30 cellular contexts compared by ENCODE assay signal in genomic region chr13:57820924-57821323, GRCh38.
A peak's percentile ranks its signal among the peaks of the same experiment; 100 is the strongest.
DNase-seq lines count a peak whose midpoint lies in the region; ATAC-seq, FAIRE-seq and TF ChIP-seq lines count a peak whose summit lies in the region.
"Had no signal": no experiment of that assay in that cellular context is flagged by ENCODE, and none has a peak within 500 bp of the region (broad histone marks: within the 10 kb centered on the region; RNA-seq: fewer than 3 reads in every experiment).

No MANE protein-coding gene starts in this region.

- CTCF ChIA-PET in MCF 10A (lab: Yijun Ruan, JAX), result interaction anchor here (0.5 kb wide), 1 partner anchor 199 kb away, joined by 3 read pairs; no protein-coding TSS in a partner anchor

- FAIRE-seq in kidney (lab: Jason Lieb, UNC), result no peak
- FAIRE-seq: A204.1, GM12878, GM12892, GM18507, GM19239 had no signal

- no peaks in the 10 kb centered on the region for H3K4me1 Mint-ChIP-seq in MCF 10A (ENCODE audit: insufficient read depth, unreplicated experiment)
- H3K4me1 Mint-ChIP-seq: CD14-positive monocyte; CD4-positive, alpha-beta memory T cell; CD4-positive, CD25-positive, alpha-beta regulatory T cell; CD8-positive, alpha-beta memory T cell had no signal

- no TSS peak for BruUV-seq in MCF 10A (replicated peaks; lab: Mats Ljungman, UMichigan)

- H3K4me2 ChIP-seq in hepatocyte, result no peak overlapping the region
- H3K4me2 ChIP-seq: BLaER1 had no signal

- H3K36me3 Mint-ChIP-seq in MCF 10A (ENCODE audit: insufficient read depth, unreplicated experiment), result no peaks in the 10 kb centered on the region
- H3K36me3 Mint-ChIP-seq: CD14-positive monocyte; CD4-positive, alpha-beta memory T cell; CD4-positive, CD25-positive, alpha-beta regulatory T cell had no signal

- H3K36me3 ChIP-seq in right atrium auricular region, result no peaks in the 10 kb centered on the region
- H3K36me3 ChIP-seq in kidney (ENCODE audit: control insufficient read depth in 1 of 2, insufficient read depth in 2 of 2, low read length in 2 of 2), result no peaks in the 10 kb centered on the region
- H3K36me3 ChIP-seq in aorta (ENCODE audit: control insufficient read depth in 1 of 2, insufficient read depth in 2 of 2, low read length in 1 of 2), result no peaks in the 10 kb centered on the region
- no peaks in the 10 kb centered on the region for H3K36me3 ChIP-seq in hepatocyte (replicated peaks; ENCODE audit: insufficient read depth, low read depth)
- H3K36me3 ChIP-seq: BE2C, BLaER1 had no signal

- H3K9me3 Mint-ChIP-seq in MCF 10A (ENCODE audit: unreplicated experiment), result no peaks in the 10 kb centered on the region

- no peak overlapping the region for H3K27ac Mint-ChIP-seq in MCF 10A (ENCODE audit: low read depth, unreplicated experiment)
- H3K27ac Mint-ChIP-seq: CD4-positive, alpha-beta memory T cell; CD4-positive, CD25-positive, alpha-beta regulatory T cell; CD8-positive, alpha-beta memory T cell had no signal

- H3K4me3 ChIP-seq in right atrium auricular region, result no peak overlapping the region
- H3K4me3 ChIP-seq in kidney (ENCODE audit: low read length in 2 of 2), result no peak overlapping the region
- no peak overlapping the region for H3K4me3 ChIP-seq in aorta (ENCODE audit: low read length in 2 of 2)
- no peak overlapping the region for H3K4me3 ChIP-seq in hepatocyte
- H3K4me3 ChIP-seq: BLaER1, GM12878 had no signal

- POLR2A ChIA-PET in MCF 10A (lab: Yijun Ruan, JAX), result no interaction called here

- H3K27me3 Mint-ChIP-seq in MCF 10A (ENCODE audit: insufficient read depth, unreplicated experiment), result peaks cover under 1% of the 10 kb centered on the region
- H3K27me3 Mint-ChIP-seq: CD4-positive, alpha-beta memory T cell; CD4-positive, CD25-positive, alpha-beta regulatory T cell; CD8-positive, alpha-beta memory T cell had no signal

- no peak overlapping the region for H3K27ac ChIP-seq in right atrium auricular region
- H3K27ac ChIP-seq in kidney (ENCODE audit: low read depth in 2 of 2, low read length in 2 of 2), result no peak overlapping the region
- H3K27ac ChIP-seq in aorta (ENCODE audit: low read depth in 1 of 2, low read length in 2 of 2), result no peak overlapping the region
- no peak overlapping the region for H3K27ac ChIP-seq in hepatocyte
- H3K27ac ChIP-seq: BLaER1 had no signal

- intact Hi-C loops in cardiac septum (cut with DNase I), result no loop called here
- intact Hi-C loops in kidney (cut with DNase I), result no loop called here
- intact Hi-C loops in sciatic nerve (cut with DNase I), result no loop called here
- intact Hi-C loops in aorta (cut with DNase I), result no loop called here
- intact Hi-C loops in MCF 10A (cut with micrococcal nuclease), result no loop called here

- H4K20me1 ChIP-seq in hepatocyte (ENCODE audit: insufficient read depth, poor library complexity, severe bottlenecking), result no peaks in the 10 kb centered on the region
- H4K20me1 ChIP-seq: BLaER1 had no signal

- ATAC-seq in sciatic nerve (peak; percentile 13), aorta (ENCODE audit: low FRiP score) (peak; percentile 44), GM21529 (IDR thresholded peaks at IDR 0.05; ENCODE audit: unreplicated experiment) (no peak)
- ATAC-seq: GM12878 had no signal

- TF ChIP-seq CTCF in right atrium auricular region (IDR thresholded peaks at IDR 0.05) (no peak), kidney (IDR thresholded peaks at IDR 0.05; ENCODE audit: borderline replicate concordance, extremely low read depth, insufficient read depth) (no peak), hepatocyte (IDR thresholded peaks at IDR 0.05; ENCODE audit: poor library complexity) (no peak), MCF 10A (IDR thresholded peaks at IDR 0.05; ENCODE audit: unreplicated experiment) (no peak)

- H3K9me3 ChIP-seq in right atrium auricular region (no peaks in the 10 kb centered on the region), kidney (ENCODE audit: control insufficient read depth in 1 of 2, low read length in 2 of 2) (no peaks in the 10 kb centered on the region), aorta (ENCODE audit: control insufficient read depth, low read length) (peaks cover 1% of the 10 kb centered on the region), hepatocyte (ENCODE audit: low read depth) (no peaks in the 10 kb centered on the region)
- H3K9me3 ChIP-seq: BE2C had no signal

- 86 to 96% methylated on average over 1 of the region's 1 CpG for WGBS in aorta, 2 donors
- WGBS in hepatocyte (ENCODE audit: low lambda C conversion rate, missing lambda C conversion rate), result 92% methylated on average over 1 of the region's 1 CpG

- no peak overlapping the region for H3K4me3 Mint-ChIP-seq in MCF 10A (ENCODE audit: unreplicated experiment)
- H3K4me3 Mint-ChIP-seq: CD14-positive monocyte; CD4-positive, alpha-beta memory T cell; CD4-positive, CD25-positive, alpha-beta regulatory T cell; CD8-positive, alpha-beta memory T cell had no signal

- DNase-seq in cardiac septum (ENCODE audit: low spot score) (peak; percentile 43), right atrium auricular region (ENCODE audit: low spot score) (no peak), kidney (peak; percentile 57), sciatic nerve (ENCODE audit: low spot score) (no peak), aorta (no peak), hepatocyte (ENCODE audit: low spot score) (no peak), MCF 10A (ENCODE audit: unreplicated experiment) (no peak)
- DNase-seq: 8988T; ACHN; BE2C; C1 segment of cervical spinal cord; CD4-positive, alpha-beta memory T cell; CD4-positive, CD25-positive, alpha-beta regulatory T cell; CD8-positive, alpha-beta memory T cell; COR-L47; DMS 273 treated with DMSO at 0.1 percent for 48 hours; DMS153; DMS53; DMS79; DND-41; EL; GDM1 had no signal

- H3K4me1 ChIP-seq in right atrium auricular region (no peaks in the 10 kb centered on the region), kidney (ENCODE audit: control insufficient read depth in 1 of 2, insufficient read depth in 1 of 2, low read depth in 1 of 2, low read length in 2 of 2) (no peaks in the 10 kb centered on the region), aorta (ENCODE audit: control insufficient read depth in 1 of 2, insufficient read depth in 2 of 2, low read length in 2 of 2) (no peaks in the 10 kb centered on the region), hepatocyte (ENCODE audit: insufficient read depth) (peaks cover 3% of the 10 kb centered on the region)
- H3K4me1 ChIP-seq: BE2C had no signal

- H3K9me2 ChIP-seq in hepatocyte (replicated peaks; ENCODE audit: insufficient read depth), result no peaks in the 10 kb centered on the region

- no peak overlapping the region for H2AFZ ChIP-seq in hepatocyte

- H3K27me3 ChIP-seq in right atrium auricular region (no peaks in the 10 kb centered on the region), aorta (ENCODE audit: control insufficient read depth in 1 of 2, insufficient read depth in 2 of 2, low read length in 1 of 2) (no peaks in the 10 kb centered on the region), hepatocyte (no peaks in the 10 kb centered on the region)
- H3K27me3 ChIP-seq: BE2C, BLaER1 had no signal

- no peak overlapping the region for H3K9ac ChIP-seq in kidney (ENCODE audit: low read length in 2 of 2)
- H3K9ac ChIP-seq: BLaER1 had no signal

- no peaks in the 10 kb centered on the region for H3K79me2 ChIP-seq in hepatocyte

Comparison
In these comparisons a context has a peak if more than half of its experiments do, and no peak if none do; other contexts are left out.
1. DNase-seq: peak in cardiac septum (single experiment) and kidney (single experiment); none in right atrium auricular region (single experiment), sciatic nerve (single experiment), aorta (0 of 2), hepatocyte (single experiment) and MCF 10A (single experiment).